In the genomic region with DNA sequence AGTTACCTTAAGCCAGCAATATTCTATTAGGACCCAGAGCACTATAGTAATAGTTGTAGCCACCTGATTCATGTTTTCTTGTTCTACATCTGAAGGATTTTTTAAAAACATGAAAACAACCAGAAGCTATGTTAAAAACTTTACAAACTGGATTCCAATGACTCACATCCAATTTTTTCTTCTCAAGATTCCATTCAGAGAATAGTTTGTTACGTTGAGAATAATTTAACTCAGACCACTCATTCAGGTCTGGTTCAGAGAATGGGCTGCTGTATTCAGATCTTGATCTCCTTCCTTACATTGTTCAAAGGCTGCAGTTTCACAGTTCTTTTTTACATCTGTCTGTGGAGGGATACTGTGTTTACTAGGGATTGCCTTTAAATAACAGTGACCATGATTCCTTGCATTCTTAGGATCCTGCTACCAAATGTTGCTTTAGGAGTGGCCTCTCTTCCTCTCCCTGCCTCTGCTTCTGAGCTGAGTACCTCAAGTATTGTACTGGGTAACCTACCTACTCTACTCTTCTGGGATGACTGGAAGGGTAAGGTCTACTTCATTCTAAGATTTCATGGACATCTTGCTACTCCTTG, we compare ENCODE assay signal across 32 cellular contexts.
"Had no signal": no experiment of that assay in that cellular context is flagged by ENCODE, and none has a peak within 500 bp of the region (broad histone marks: within the 10 kb centered on the region; RNA-seq: fewer than 3 reads in every experiment).

No MANE protein-coding gene starts in this region.

- H3K36me3 ChIP-seq: adrenal gland, ascending aorta, brain microvascular endothelial cell, esophagus muscularis mucosa, gastrocnemius medialis, heart left ventricle, WERI-Rb-1 had no signal

- H3K27me3 ChIP-seq: adrenal gland, ascending aorta, brain microvascular endothelial cell, esophagus muscularis mucosa, foreskin keratinocyte, gastrocnemius medialis, heart left ventricle had no signal

- DNase-seq: activated CD4-positive, alpha-beta memory T cell treated with anti-CD3 and anti-CD28 coated beads for 36 hours; activated CD4-positive, alpha-beta T cell treated with anti-CD3 and anti-CD28 coated beads for 36 hours; activated CD4-positive, alpha-beta T cell treated with anti-CD3 and anti-CD28 coated beads, Interleukin-2, amount 10 ng/mL, durations not matched to agents 24 days and 14 days; activated CD4-positive, CD25-positive, alpha-beta regulatory T cell; activated CD4-positive, CD25-positive, alpha-beta regulatory T cell treated with anti-CD3 and anti-CD28 coated beads, Interleukin-2, amount 50 U/mL, for 72 hours; activated CD8-positive, alpha-beta memory T cell treated with anti-CD3 and anti-CD28 coated beads, Interleukin-2, amount 10 ng/mL, durations not matched to agents 7 days and 5 days; activated CD8-positive, alpha-beta memory T cell treated with anti-CD3 and anti-CD28 coated beads, Interleukin-2, amount 50 U/mL, for 4 hours; activated CD8-positive, alpha-beta T cell treated with anti-CD3 and anti-CD28 coated beads, Interleukin-2, amount 10 ng/mL, durations not matched to agents 7 days and 5 days; activated effector memory CD4-positive, alpha-beta T cell treated with anti-CD3 and anti-CD28 coated beads, Interleukin-2, amount 50 U/mL, for 16 hours; activated naive CD4-positive, alpha-beta T cell treated with anti-CD3 and anti-CD28 coated beads for 36 hours; activated naive CD8-positive, alpha-beta T cell treated with anti-CD3 and anti-CD28 coated beads for 36 hours; activated naive CD8-positive, alpha-beta T cell treated with anti-CD3 and anti-CD28 coated beads, Interleukin-2, amount 50 U/mL, for 24 hours; activated T-cell treated with anti-CD3 and anti-CD28 coated beads, Interleukin-2, amount 50 U/mL, for 1 hour; activated T-cell treated with anti-CD3 and anti-CD28 coated beads, Interleukin-2, amount 50 U/mL, for 48 hours; adrenal gland; brain microvascular endothelial cell; cortex of kidney; dermis blood vessel endothelial cell; effector CD4-positive, alpha-beta T cell; effector memory CD8-positive, alpha-beta T cell; erythroblast; foreskin keratinocyte; gastrocnemius medialis; glutamatergic neuron; heart left ventricle; T-helper 1 cell; T-helper 17 cell; T1000; WERI-Rb-1 had no signal

- H3K27ac ChIP-seq: adrenal gland, ascending aorta, brain microvascular endothelial cell, esophagus muscularis mucosa, foreskin keratinocyte, gastrocnemius medialis, heart left ventricle, WERI-Rb-1 had no signal

- H3K9me3 ChIP-seq: adrenal gland, ascending aorta, esophagus muscularis mucosa, gastrocnemius medialis, heart left ventricle had no signal

- ATAC-seq: activated CD4-positive, alpha-beta T cell treated with anti-CD3 and anti-CD28 coated beads for 36 hours; activated CD8-positive, alpha-beta memory T cell treated with anti-CD3 and anti-CD28 coated beads, Interleukin-2, amount 10 ng/mL, durations not matched to agents 7 days and 5 days; activated CD8-positive, alpha-beta T cell treated with anti-CD3 and anti-CD28 coated beads, Interleukin-2, amount 10 ng/mL, durations not matched to agents 7 days and 5 days; activated naive CD8-positive, alpha-beta T cell treated with anti-CD3 and anti-CD28 coated beads, Interleukin-2, amount 50 U/mL, for 24 hours; effector memory CD8-positive, alpha-beta T cell; foreskin keratinocyte; gastrocnemius medialis; heart left ventricle; T-helper 17 cell had no signal

- H3K4me3 ChIP-seq: adrenal gland, ascending aorta, esophagus muscularis mucosa, gastrocnemius medialis, heart left ventricle had no signal

- FAIRE-seq: bronchial epithelial cell had no signal

- H3K4me1 ChIP-seq: adrenal gland, ascending aorta, esophagus muscularis mucosa, foreskin keratinocyte, gastrocnemius medialis, heart left ventricle had no signal
